Comparison of ENCODE assay signal across 20 cellular contexts in the genomic region with DNA sequence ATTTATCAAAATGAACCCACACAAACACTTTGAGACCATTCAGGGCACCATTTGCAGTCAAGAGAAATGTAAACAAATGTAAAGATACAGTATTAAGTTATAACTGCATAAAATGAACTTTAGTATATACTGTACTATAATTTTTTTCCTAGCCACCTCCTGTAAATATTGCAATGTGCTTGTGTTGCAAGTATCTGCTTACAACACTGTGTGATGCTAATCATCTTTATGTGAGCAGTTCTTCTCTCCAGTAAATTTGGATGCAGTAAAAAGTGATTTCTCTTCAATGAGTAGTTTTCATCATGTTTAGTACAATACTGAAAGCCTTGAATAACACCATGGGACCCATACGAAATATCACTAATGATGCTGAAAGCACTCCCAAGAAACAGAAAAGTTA. TPM values are rescaled to one million over a fixed set of nuclear protein-coding genes. Genes with fewer than 3 reads are reported as not detected.
DNase-seq lines count a peak whose midpoint lies in the region; ATAC-seq and TF ChIP-seq lines count a peak whose summit lies in the region.
"Had no signal": no experiment of that assay in that cellular context is flagged by ENCODE, and none has a peak within 500 bp of the region (broad histone marks: within the 10 kb centered on the region; RNA-seq: fewer than 3 reads in every experiment).

No MANE protein-coding gene starts in this region.

- intact Hi-C loops in activated CD8-positive, alpha-beta T cell treated with anti-CD3 and anti-CD28 coated beads for 36 hours (cut with micrococcal nuclease): no loop called here

- DNase-seq in activated CD8-positive, alpha-beta T cell treated with anti-CD3 and anti-CD28 coated beads for 36 hours: no peak
- DNase-seq in activated CD8-positive, alpha-beta T cell treated with anti-CD3 and anti-CD28 coated beads, Interleukin-2, amount 10 ng/mL, durations not matched to agents 7 days and 5 days: no peak
- no peak for DNase-seq in HFFc6
- DNase-seq in activated naive CD8-positive, alpha-beta T cell treated with anti-CD3 and anti-CD28 coated beads for 36 hours: no peak
- no peak for DNase-seq in stimulated activated CD4-positive, alpha-beta T cell treated with anti-CD3 and anti-CD28 coated beads, Interleukin-2, amount 100 ng/mL, for 24 hours
- DNase-seq: body of pancreas; C1 segment of cervical spinal cord; KG1; NCI-H1105; NCI-H524; ovary; sigmoid colon; stimulated activated naive CD4-positive, alpha-beta T cell treated with Interleukin-2 at 50 U/mL for 16 hours; trophoblast cell had no signal

- ATAC-seq in activated CD8-positive, alpha-beta T cell treated with anti-CD3 and anti-CD28 coated beads for 36 hours: no peak
- no peak for ATAC-seq in activated CD8-positive, alpha-beta T cell treated with anti-CD3 and anti-CD28 coated beads, Interleukin-2, amount 10 ng/mL, durations not matched to agents 7 days and 5 days
- ATAC-seq in HG03469 (IDR thresholded peaks at IDR 0.05; ENCODE audit: unreplicated experiment) (no peak), GM21717 (IDR thresholded peaks at IDR 0.05; ENCODE audit: unreplicated experiment) (no peak)
- ATAC-seq: body of pancreas had no signal

- no peak overlapping the region for H3K4me3 Mint-ChIP-seq in activated CD8-positive, alpha-beta T cell treated with anti-CD3 and anti-CD28 coated beads for 36 hours
- H3K4me3 Mint-ChIP-seq in activated CD8-positive, alpha-beta T cell treated with anti-CD3 and anti-CD28 coated beads, Interleukin-2, amount 10 ng/mL, durations not matched to agents 7 days and 5 days: no peak overlapping the region
- no peak overlapping the region for H3K4me3 Mint-ChIP-seq in HFFc6
- no peak overlapping the region for H3K4me3 Mint-ChIP-seq in activated naive CD8-positive, alpha-beta T cell treated with anti-CD3 and anti-CD28 coated beads for 36 hours

- peaks cover 44% of the 10 kb centered on the region for H3K36me3 Mint-ChIP-seq in activated CD8-positive, alpha-beta T cell treated with anti-CD3 and anti-CD28 coated beads for 36 hours (ENCODE audit: low read depth)
- H3K36me3 Mint-ChIP-seq in activated CD8-positive, alpha-beta T cell treated with anti-CD3 and anti-CD28 coated beads, Interleukin-2, amount 10 ng/mL, durations not matched to agents 7 days and 5 days (ENCODE audit: low read depth): peaks cover 40% of the 10 kb centered on the region
- H3K36me3 Mint-ChIP-seq in HFFc6 (ENCODE audit: low read depth): peaks cover 16% of the 10 kb centered on the region
- H3K36me3 Mint-ChIP-seq in activated naive CD8-positive, alpha-beta T cell treated with anti-CD3 and anti-CD28 coated beads for 36 hours: peaks cover 35% of the 10 kb centered on the region

- CTCF ChIA-PET in activated CD8-positive, alpha-beta T cell treated with anti-CD3 and anti-CD28 coated beads for 36 hours (lab: Charles Lee): interaction anchor here (1.4 kb wide), 1 partner anchor 122 kb away, joined by 3 read pairs; no protein-coding TSS in a partner anchor
- CTCF ChIA-PET in activated CD8-positive, alpha-beta T cell treated with anti-CD3 and anti-CD28 coated beads, Interleukin-2, amount 10 ng/mL, durations not matched to agents 7 days and 5 days (lab: Charles Lee): interaction anchor here (1.0 to 5.1 kb wide), 4 partner anchors 10 to 129 kb away, joined by 3 to 19 read pairs (median 6); a partner anchor contains a TSS

- H3K27me3 ChIP-seq in neutrophil: no peaks in the 10 kb centered on the region
- H3K27me3 ChIP-seq: body of pancreas, hepatocyte, ovary, sigmoid colon had no signal

- peaks cover 79% of the 10 kb centered on the region for H3K4me1 Mint-ChIP-seq in activated CD8-positive, alpha-beta T cell treated with anti-CD3 and anti-CD28 coated beads for 36 hours (ENCODE audit: low read depth)
- peaks cover 60% of the 10 kb centered on the region for H3K4me1 Mint-ChIP-seq in activated CD8-positive, alpha-beta T cell treated with anti-CD3 and anti-CD28 coated beads, Interleukin-2, amount 10 ng/mL, durations not matched to agents 7 days and 5 days (ENCODE audit: low read depth)
- peaks cover 78% of the 10 kb centered on the region for H3K4me1 Mint-ChIP-seq in HFFc6 (ENCODE audit: low read depth)
- peaks cover 73% of the 10 kb centered on the region for H3K4me1 Mint-ChIP-seq in activated naive CD8-positive, alpha-beta T cell treated with anti-CD3 and anti-CD28 coated beads for 36 hours

- no peak overlapping the region for H3K4me3 ChIP-seq in neutrophil (ENCODE audit: low read depth in 1 of 2, low read length in 1 of 2)
- H3K4me3 ChIP-seq: body of pancreas, coronary artery, hepatocyte, ovary, sigmoid colon had no signal

- POLR2A ChIA-PET in activated CD8-positive, alpha-beta T cell treated with anti-CD3 and anti-CD28 coated beads for 36 hours (lab: Charles Lee): no interaction called here
- POLR2A ChIA-PET in activated CD8-positive, alpha-beta T cell treated with anti-CD3 and anti-CD28 coated beads, Interleukin-2, amount 10 ng/mL, durations not matched to agents 7 days and 5 days (lab: Charles Lee): interaction anchor here (1.4 kb wide), 1 partner anchor 10 kb away, joined by 4 read pairs; a partner anchor contains a TSS

- no peaks in the 10 kb centered on the region for H3K9me3 ChIP-seq in neutrophil
- H3K9me3 ChIP-seq: body of pancreas, ovary, sigmoid colon had no signal

- peak overlapping the region; percentile 56 for H3K27ac Mint-ChIP-seq in activated CD8-positive, alpha-beta T cell treated with anti-CD3 and anti-CD28 coated beads for 36 hours
- no peak overlapping the region for H3K27ac Mint-ChIP-seq in activated CD8-positive, alpha-beta T cell treated with anti-CD3 and anti-CD28 coated beads, Interleukin-2, amount 10 ng/mL, durations not matched to agents 7 days and 5 days
- peak overlapping the region; percentile 25; the same call in 1 of the 2 replicates for H3K27ac Mint-ChIP-seq in HFFc6
- peak overlapping the region; percentile 15 for H3K27ac Mint-ChIP-seq in activated naive CD8-positive, alpha-beta T cell treated with anti-CD3 and anti-CD28 coated beads for 36 hours

- no peaks in the 10 kb centered on the region for H3K36me3 ChIP-seq in neutrophil
- H3K36me3 ChIP-seq: ovary had no signal

- H3K9me3 Mint-ChIP-seq in activated CD8-positive, alpha-beta T cell treated with anti-CD3 and anti-CD28 coated beads for 36 hours: no peaks in the 10 kb centered on the region
- no peaks in the 10 kb centered on the region for H3K9me3 Mint-ChIP-seq in activated CD8-positive, alpha-beta T cell treated with anti-CD3 and anti-CD28 coated beads, Interleukin-2, amount 10 ng/mL, durations not matched to agents 7 days and 5 days (ENCODE audit: insufficient read depth)
- H3K9me3 Mint-ChIP-seq in HFFc6: no peaks in the 10 kb centered on the region
- H3K9me3 Mint-ChIP-seq in activated naive CD8-positive, alpha-beta T cell treated with anti-CD3 and anti-CD28 coated beads for 36 hours: no peaks in the 10 kb centered on the region
- H3K9me3 Mint-ChIP-seq: activated naive CD4-positive, alpha-beta T cell treated with anti-CD3 and anti-CD28 coated beads, Interleukin-2, amount 50 U/mL, for 72 hours had no signal

- TF ChIP-seq CTCF in activated CD8-positive, alpha-beta T cell treated with anti-CD3 and anti-CD28 coated beads for 36 hours (IDR thresholded peaks at IDR 0.05): no peak
- TF ChIP-seq CTCF in HFFc6 (IDR thresholded peaks at IDR 0.05): no peak
- no peak for TF ChIP-seq CTCF in neutrophil (IDR thresholded peaks at IDR 0.05)

- H3K27me3 Mint-ChIP-seq in activated CD8-positive, alpha-beta T cell treated with anti-CD3 and anti-CD28 coated beads for 36 hours: no peaks in the 10 kb centered on the region
- no peaks in the 10 kb centered on the region for H3K27me3 Mint-ChIP-seq in activated CD8-positive, alpha-beta T cell treated with anti-CD3 and anti-CD28 coated beads, Interleukin-2, amount 10 ng/mL, durations not matched to agents 7 days and 5 days (ENCODE audit: low read depth)
- H3K27me3 Mint-ChIP-seq in HFFc6 (ENCODE audit: insufficient read depth): no peaks in the 10 kb centered on the region; the same call in 1 of the 2 replicates
- no peaks in the 10 kb centered on the region for H3K27me3 Mint-ChIP-seq in activated naive CD8-positive, alpha-beta T cell treated with anti-CD3 and anti-CD28 coated beads for 36 hours

- H3K27ac ChIP-seq in neutrophil: peak overlapping the region; percentile 53
- H3K27ac ChIP-seq: body of pancreas, coronary artery, hepatocyte, ovary, sigmoid colon had no signal

- peaks cover 22 to 33% of the 10 kb centered on the region in 2 experiments for H3K4me1 ChIP-seq in neutrophil (ENCODE audit: control insufficient read depth in 1 of 2, insufficient read depth in 1 of 2, low read depth in 1 of 2, low read length in 1 of 2)

RNA-seq across cellular contexts. Expression of a gene that starts 9.4 kb away (rescaled TPM):
- total RNA-seq in activated CD8-positive, alpha-beta T cell treated with anti-CD3 and anti-CD28 coated beads for 36 hours: 100 to 1,000 TPM; 247 to 253 TPM
- total RNA-seq in activated CD8-positive, alpha-beta T cell treated with anti-CD3 and anti-CD28 coated beads, Interleukin-2, amount 10 ng/mL, durations not matched to agents 7 days and 5 days: 100 to 1,000 TPM; 193 to 213 TPM
- 100 to 1,000 TPM; 242 to 284 (median 245) TPM for total RNA-seq in HFFc6 (2021; fragmentation: NEBNext Ultra II Directional; extraction: Animal tissue kit (Norgen Biotek cat#: 25700))
- 100 to 1,000 TPM; 364 to 375 TPM for total RNA-seq in activated naive CD8-positive, alpha-beta T cell treated with anti-CD3 and anti-CD28 coated beads for 36 hours

RNA-seq across cellular contexts. Expression of a gene that starts 22.8 kb away (rescaled TPM):
- 10 to 100 TPM; 69.6 to 73.3 TPM for total RNA-seq in activated CD8-positive, alpha-beta T cell treated with anti-CD3 and anti-CD28 coated beads for 36 hours
- total RNA-seq in activated CD8-positive, alpha-beta T cell treated with anti-CD3 and anti-CD28 coated beads, Interleukin-2, amount 10 ng/mL, durations not matched to agents 7 days and 5 days: 10 to 100 TPM; 45.2 to 46.6 TPM
- total RNA-seq in HFFc6 (2021; fragmentation: NEBNext Ultra II Directional; extraction: Animal tissue kit (Norgen Biotek cat#: 25700)): 100 to 1,000 TPM; 148 to 185 (median 155) TPM
- total RNA-seq in activated naive CD8-positive, alpha-beta T cell treated with anti-CD3 and anti-CD28 coated beads for 36 hours: 10 to 100 TPM; 97.7 to 98.6 TPM
